Comparison of ENCODE assay signal across 15 cellular contexts in the genomic region with DNA sequence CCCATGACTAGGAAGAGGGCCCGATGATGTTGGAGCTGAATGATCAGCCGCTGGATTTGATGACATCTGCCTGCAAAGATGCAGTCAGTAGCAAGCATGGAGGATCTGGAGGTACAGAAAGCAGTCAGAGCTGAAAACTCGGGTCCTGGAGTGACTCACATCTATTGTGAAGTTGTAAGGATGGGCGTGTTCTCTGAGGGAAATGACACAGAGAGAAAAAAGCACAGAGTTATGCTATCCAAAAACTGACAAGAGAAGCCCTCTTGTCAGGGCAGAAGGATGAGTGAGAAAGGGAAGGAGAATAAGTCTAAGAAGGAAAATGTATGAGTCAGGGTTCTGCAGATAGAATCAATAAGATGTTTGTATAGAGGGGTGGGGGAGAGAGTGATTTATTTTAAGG.
DNase-seq lines count a peak whose midpoint lies in the region; ATAC-seq, FAIRE-seq and TF ChIP-seq lines count a peak whose summit lies in the region.
"Had no signal": no experiment of that assay in that cellular context is flagged by ENCODE, and none has a peak within 500 bp of the region (broad histone marks: within the 10 kb centered on the region; RNA-seq: fewer than 3 reads in every experiment).

No MANE protein-coding gene starts in this region.

- H2BK12ac ChIP-seq in H1 (ENCODE audit: low read depth, low read length), result no peak overlapping the region

- H3K79me1 ChIP-seq in H1 (ENCODE audit: low read depth, low read length), result no peaks in the 10 kb centered on the region

- no peaks in the 10 kb centered on the region for H3K9me2 ChIP-seq in PC-9 (ENCODE audit: insufficient read depth)

- H3K23ac ChIP-seq in H1 (ENCODE audit: insufficient read length), result no peak overlapping the region

- H4K91ac ChIP-seq in H1 (replicated peaks; ENCODE audit: insufficient read length, low read length), result no peak overlapping the region

- no peak for TF ChIP-seq POLR2A in H1 (IDR thresholded peaks at IDR 0.05; ENCODE audit: control extremely low read depth in 1 of 2, low read depth in 2 of 2, low read length in 2 of 2)

- peak; percentile 34 for DNase-seq in activated CD4-positive, alpha-beta T cell treated with anti-CD3 and anti-CD28 coated beads for 36 hours
- DNase-seq in activated CD4-positive, alpha-beta T cell treated with anti-CD3 and anti-CD28 coated beads, Interleukin-2, amount 50 U/mL, for 1 hour, result no peak
- DNase-seq in PC-9 (peak; percentile 11 to 38), H1 (ENCODE audit: low read depth in 1 of 2, low spot score in 2 of 2) (no peak), non-pigmented ciliary epithelial cell (ENCODE audit: low read depth) (peak; percentile 20), A673 (ENCODE audit: low spot score) (no peak)
- no peak for DNase-seq in activated naive CD8-positive, alpha-beta T cell treated with anti-CD3 and anti-CD28 coated beads, Interleukin-2, amount 50 U/mL, for 24 hours
- no peak for DNase-seq in CD4-positive, alpha-beta T cell
- DNase-seq: 8988T; activated CD8-positive, alpha-beta memory T cell treated with anti-CD3 and anti-CD28 coated beads, Interleukin-2, amount 50 U/mL, for 48 hours; NCI-H1694 treated with DMSO at 0.1 percent for 48 hours; NCI-H69; stimulated activated CD4-positive, alpha-beta T cell treated with anti-CD3 and anti-CD28 coated beads, Interleukin-12 subunit alpha, Interleukin-12 subunit beta, amount 100 ng/mL, for 4 hours; tibial artery had no signal

- H3K36me3 ChIP-seq in PC-9 (ENCODE audit: low read depth) (no peaks in the 10 kb centered on the region), H1 (ENCODE audit: control insufficient read depth in 2 of 4, insufficient read depth in 4 of 4, low read length in 3 of 4) (no peaks in the 10 kb centered on the region), A673 (ENCODE audit: insufficient read depth, low read length, poor library complexity, severe bottlenecking) (no peaks in the 10 kb centered on the region)
- H3K36me3 ChIP-seq: tibial artery had no signal

- peak; percentile 95 for ATAC-seq in activated CD4-positive, alpha-beta T cell treated with anti-CD3 and anti-CD28 coated beads for 36 hours
- no peak for ATAC-seq in activated naive CD8-positive, alpha-beta T cell treated with anti-CD3 and anti-CD28 coated beads, Interleukin-2, amount 50 U/mL, for 24 hours
- ATAC-seq in CD4-positive, alpha-beta T cell (ENCODE audit: poor library complexity), result no peak

- peaks cover 4% of the 10 kb centered on the region; the same call in 1 of the 2 replicates for H3K27me3 ChIP-seq in PC-9 (ENCODE audit: insufficient read depth, low read depth)
- H3K27me3 ChIP-seq in H1 (replicated peaks in 1 of 4; ENCODE audit: control insufficient read depth in 3 of 4, extremely low read depth in 1 of 4, insufficient read depth in 3 of 4, low read length in 3 of 4), result no peaks in the 10 kb centered on the region
- H3K27me3 ChIP-seq in A673 (replicated peaks; ENCODE audit: insufficient read depth, low read depth, low read length, poor library complexity), result no peaks in the 10 kb centered on the region
- no peaks in the 10 kb centered on the region for H3K27me3 ChIP-seq in CD4-positive, alpha-beta T cell (ENCODE audit: control insufficient read depth, insufficient read depth, low read length)
- H3K27me3 ChIP-seq: tibial artery had no signal

- no peak overlapping the region for H3K4me3 Mint-ChIP-seq in activated CD4-positive, alpha-beta T cell treated with anti-CD3 and anti-CD28 coated beads for 36 hours
- H3K4me3 Mint-ChIP-seq in activated naive CD8-positive, alpha-beta T cell treated with anti-CD3 and anti-CD28 coated beads, Interleukin-2, amount 50 U/mL, for 24 hours, result no peak overlapping the region
- H3K4me3 Mint-ChIP-seq in CD4-positive, alpha-beta T cell, result no peak overlapping the region

- WGBS in H1 (ENCODE audit: extremely low coverage in 1 of 2, insufficient coverage in 1 of 2, insufficient read length in 1 of 2, insufficient replicate concordance in 2 of 2, low coverage in 1 of 2, low lambda C conversion rate in 2 of 2, missing lambda C conversion rate in 1 of 2), 2 experiments, result 85% methylated on average over 4 of the region's 4 CpGs; no CpG with 5 or more reads in 1 of the 2 experiments

- no peak overlapping the region for H3K14ac ChIP-seq in H1 (ENCODE audit: insufficient read length)

- TF ChIP-seq RAD21 in H1 (IDR thresholded peaks at IDR 0.05 in 1 of 2, conservative IDR thresholded peaks at IDR 0.05 in 1 of 2; ENCODE audit: low read depth in 2 of 2, low read length in 2 of 2), result no peak

- no peaks in the 10 kb centered on the region; the same call in 1 of the 2 replicates for H3F3A ChIP-seq in PC-9 (ENCODE audit: insufficient read depth, low read depth)

- no peak overlapping the region for H3K4me2 ChIP-seq in PC-9
- no peak overlapping the region for H3K4me2 ChIP-seq in H1 (ENCODE audit: insufficient read depth in 1 of 2, low read depth in 2 of 2, low read length in 2 of 2)

- no peak overlapping the region for H2AK5ac ChIP-seq in H1 (ENCODE audit: low read depth, low read length)

- no peak overlapping the region for H4K5ac ChIP-seq in H1 (ENCODE audit: insufficient read length, low read depth, low read length)

- BruUV-seq in PC-9 (replicated peaks; lab: Mats Ljungman, UMichigan) (no TSS peak), A673 (replicated peaks; lab: Mats Ljungman, UMichigan) (no TSS peak)

- TF ChIP-seq EP300 in H1 (IDR thresholded peaks at IDR 0.05; ENCODE audit: borderline replicate concordance in 1 of 2, low read depth in 2 of 2, low read length in 2 of 2), result no peak

- H4K20me1 ChIP-seq in PC-9 (ENCODE audit: insufficient read depth) (no peaks in the 10 kb centered on the region), H1 (replicated peaks in 1 of 2; ENCODE audit: control insufficient read depth in 1 of 2, insufficient read depth in 2 of 2, low read length in 2 of 2) (no peaks in the 10 kb centered on the region)

- H3K9me3 ChIP-seq in PC-9 (ENCODE audit: insufficient read depth, low read depth), result no peaks in the 10 kb centered on the region
- H3K9me3 ChIP-seq in H1 (ENCODE audit: insufficient read depth in 2 of 2, low read depth in 1 of 2, low read length in 1 of 2), result no peaks in the 10 kb centered on the region
- H3K9me3 ChIP-seq in A673 (ENCODE audit: low read depth, low read length, poor library complexity, severe bottlenecking), result no peaks in the 10 kb centered on the region
- no peaks in the 10 kb centered on the region for H3K9me3 ChIP-seq in CD4-positive, alpha-beta T cell (ENCODE audit: control insufficient read depth, low read length)
- H3K9me3 ChIP-seq: tibial artery had no signal

- H3K4ac ChIP-seq in H1 (replicated peaks; ENCODE audit: insufficient read length, low read depth, low read length), result no peak overlapping the region

- POLR2A ChIA-PET in activated CD4-positive, alpha-beta T cell treated with anti-CD3 and anti-CD28 coated beads for 36 hours (lab: Charles Lee), result no interaction called here
- POLR2A ChIA-PET in PC-9 (lab: Charles Lee; ENCODE audit: unreplicated experiment) (no interaction called here), H1 (lab: Charles Lee; ENCODE audit: partially characterized antibody) (no interaction called here), A673 (lab: Charles Lee; ENCODE audit: low non-redundant PET) (no interaction called here)
- POLR2A ChIA-PET in CD4-positive, alpha-beta T cell (lab: Charles Lee), result no interaction called here

- FAIRE-seq in H1 (lab: Jason Lieb, UNC), result no peak

- CTCF ChIA-PET in activated CD4-positive, alpha-beta T cell treated with anti-CD3 and anti-CD28 coated beads for 36 hours (lab: Charles Lee), result no interaction called here
- CTCF ChIA-PET in PC-9 (lab: Charles Lee) (no interaction called here), H1 (lab: Charles Lee; ENCODE audit: partially characterized antibody) (no interaction called here), A673 (lab: Charles Lee) (no interaction called here)
- CTCF ChIA-PET in CD4-positive, alpha-beta T cell (lab: Charles Lee), result no interaction called here

- H3K4me1 ChIP-seq in PC-9 (replicated peaks; ENCODE audit: insufficient read depth) (no peaks in the 10 kb centered on the region), H1 (replicated peaks in 1 of 4; ENCODE audit: control insufficient read depth in 3 of 4, insufficient read depth in 4 of 4, low read length in 3 of 4) (no peaks in the 10 kb centered on the region), A673 (ENCODE audit: insufficient read depth, low read length, poor library complexity, severe bottlenecking) (no peaks in the 10 kb centered on the region)
- H3K4me1 ChIP-seq: tibial artery had no signal

- H3K4me3 ChIP-seq in PC-9 (no peak overlapping the region), H1 (ENCODE audit: extremely low read depth in 1 of 4, insufficient read depth in 2 of 4, low read depth in 3 of 4, low read length in 4 of 4) (no peak overlapping the region), A673 (ENCODE audit: low read depth, low read length, poor library complexity, severe bottlenecking) (no peak overlapping the region)
- H3K4me3 ChIP-seq: lung, tibial artery had no signal

- intact Hi-C loops in activated CD4-positive, alpha-beta T cell treated with anti-CD3 and anti-CD28 coated beads for 36 hours (cut with DNase I, micrococcal nuclease), result no loop called here
- intact Hi-C loops in PC-9 (cut with micrococcal nuclease; ENCODE audit: unreplicated experiment) (no loop called here), A673 (cut with micrococcal nuclease; ENCODE audit: unreplicated experiment) (no loop called here)
- intact Hi-C loops in CD4-positive, alpha-beta T cell (cut with DNase I, micrococcal nuclease), result no loop called here

- H3K9me3 Mint-ChIP-seq in activated CD4-positive, alpha-beta T cell treated with anti-CD3 and anti-CD28 coated beads for 36 hours (ENCODE audit: low read depth), result no peaks in the 10 kb centered on the region
- no peaks in the 10 kb centered on the region for H3K9me3 Mint-ChIP-seq in activated naive CD8-positive, alpha-beta T cell treated with anti-CD3 and anti-CD28 coated beads, Interleukin-2, amount 50 U/mL, for 24 hours
- no peaks in the 10 kb centered on the region for H3K9me3 Mint-ChIP-seq in CD4-positive, alpha-beta T cell

- H3K27ac ChIP-seq in PC-9 (no peak overlapping the region), H1 (ENCODE audit: low read depth, low read length) (no peak overlapping the region), A673 (ENCODE audit: low read depth, low read length, poor library complexity, severe bottlenecking) (no peak overlapping the region)
- H3K27ac ChIP-seq in CD4-positive, alpha-beta T cell (ENCODE audit: low read depth, low read length), result no peak overlapping the region
- H3K27ac ChIP-seq: tibial artery had no signal

- no peak overlapping the region for H3K27ac Mint-ChIP-seq in activated CD4-positive, alpha-beta T cell treated with anti-CD3 and anti-CD28 coated beads for 36 hours
- no peak overlapping the region for H3K27ac Mint-ChIP-seq in activated naive CD8-positive, alpha-beta T cell treated with anti-CD3 and anti-CD28 coated beads, Interleukin-2, amount 50 U/mL, for 24 hours
- H3K27ac Mint-ChIP-seq in CD4-positive, alpha-beta T cell, result no peak overlapping the region

- peaks cover 8% of the 10 kb centered on the region for H3K4me1 Mint-ChIP-seq in activated CD4-positive, alpha-beta T cell treated with anti-CD3 and anti-CD28 coated beads for 36 hours
- no peaks in the 10 kb centered on the region for H3K4me1 Mint-ChIP-seq in activated naive CD8-positive, alpha-beta T cell treated with anti-CD3 and anti-CD28 coated beads, Interleukin-2, amount 50 U/mL, for 24 hours
- H3K4me1 Mint-ChIP-seq in CD4-positive, alpha-beta T cell (ENCODE audit: low read depth), result no peaks in the 10 kb centered on the region

- no peak overlapping the region for H2BK120ac ChIP-seq in H1 (replicated peaks; ENCODE audit: low read depth, low read length)

- H2AFZ ChIP-seq in PC-9 (no peak overlapping the region), H1 (ENCODE audit: low read length) (no peak overlapping the region)

- no peak overlapping the region for H3K9ac ChIP-seq in H1 (replicated peaks in 1 of 4; ENCODE audit: extremely low read depth in 1 of 4, low read depth in 3 of 4, low read length in 3 of 4)

- H2BK5ac ChIP-seq in H1 (ENCODE audit: low read depth, low read length), result no peak overlapping the region

- no peaks in the 10 kb centered on the region for H3K36me3 Mint-ChIP-seq in activated CD4-positive, alpha-beta T cell treated with anti-CD3 and anti-CD28 coated beads for 36 hours (ENCODE audit: low read depth)
- H3K36me3 Mint-ChIP-seq in activated naive CD8-positive, alpha-beta T cell treated with anti-CD3 and anti-CD28 coated beads, Interleukin-2, amount 50 U/mL, for 24 hours (ENCODE audit: low read depth), result no peaks in the 10 kb centered on the region
- H3K36me3 Mint-ChIP-seq in CD4-positive, alpha-beta T cell (ENCODE audit: low read depth), result no peaks in the 10 kb centered on the region

- H4K8ac ChIP-seq in H1 (ENCODE audit: extremely low read depth, insufficient read depth, low read length), result no peak overlapping the region

- no peak overlapping the region for H3K18ac ChIP-seq in H1 (ENCODE audit: extremely low read depth, low read length)

- H3K23me2 ChIP-seq in H1 (ENCODE audit: low read depth, low read length), result no peaks in the 10 kb centered on the region

- H2BK15ac ChIP-seq in H1 (ENCODE audit: low read length), result no peak overlapping the region

- peaks cover 7% of the 10 kb centered on the region for H3K27me3 Mint-ChIP-seq in activated CD4-positive, alpha-beta T cell treated with anti-CD3 and anti-CD28 coated beads for 36 hours
- no peaks in the 10 kb centered on the region for H3K27me3 Mint-ChIP-seq in activated naive CD8-positive, alpha-beta T cell treated with anti-CD3 and anti-CD28 coated beads, Interleukin-2, amount 50 U/mL, for 24 hours
- H3K27me3 Mint-ChIP-seq in CD4-positive, alpha-beta T cell, result no peaks in the 10 kb centered on the region

- no peak overlapping the region for H3K56ac ChIP-seq in H1 (replicated peaks; ENCODE audit: insufficient read length, low read depth, low read length)

- TF ChIP-seq CTCF in PC-9 (conservative IDR thresholded peaks at IDR 0.05) (no peak), H1 (IDR thresholded peaks at IDR 0.05; ENCODE audit: control extremely low read depth in 1 of 3, insufficient read depth in 1 of 3, low read depth in 1 of 3, low read length in 3 of 3) (no peak), A673 (conservative IDR thresholded peaks at IDR 0.05; ENCODE audit: low read depth, low read length) (no peak)
- no peak for TF ChIP-seq CTCF in CD4-positive, alpha-beta T cell (IDR thresholded peaks at IDR 0.05)

- H2BK20ac ChIP-seq in H1 (ENCODE audit: low read length), result 0 out of 2 replicates have a peak overlapping the region, but pooled peaks have one; percentile 26

- H3K79me2 ChIP-seq in PC-9 (ENCODE audit: low read depth) (no peaks in the 10 kb centered on the region), H1 (ENCODE audit: control insufficient read depth in 1 of 2, insufficient read depth in 2 of 2, low read length in 2 of 2) (no peaks in the 10 kb centered on the region)

Comparison
In these comparisons a context has a peak if more than half of its experiments do, and no peak if none do; other contexts are left out.
1. DNase-seq: peak in activated CD4-positive, alpha-beta T cell treated with anti-CD3 and anti-CD28 coated beads for 36 hours (single experiment), PC-9 (2 of 2) and non-pigmented ciliary epithelial cell (single experiment); none in activated CD4-positive, alpha-beta T cell treated with anti-CD3 and anti-CD28 coated beads, Interleukin-2, amount 50 U/mL, for 1 hour (single experiment), H1 (0 of 2), A673 (single experiment), activated naive CD8-positive, alpha-beta T cell treated with anti-CD3 and anti-CD28 coated beads, Interleukin-2, amount 50 U/mL, for 24 hours (single experiment) and CD4-positive, alpha-beta T cell (0 of 10).